2 cellular contexts compared by ENCODE assay signal in the genomic region with DNA sequence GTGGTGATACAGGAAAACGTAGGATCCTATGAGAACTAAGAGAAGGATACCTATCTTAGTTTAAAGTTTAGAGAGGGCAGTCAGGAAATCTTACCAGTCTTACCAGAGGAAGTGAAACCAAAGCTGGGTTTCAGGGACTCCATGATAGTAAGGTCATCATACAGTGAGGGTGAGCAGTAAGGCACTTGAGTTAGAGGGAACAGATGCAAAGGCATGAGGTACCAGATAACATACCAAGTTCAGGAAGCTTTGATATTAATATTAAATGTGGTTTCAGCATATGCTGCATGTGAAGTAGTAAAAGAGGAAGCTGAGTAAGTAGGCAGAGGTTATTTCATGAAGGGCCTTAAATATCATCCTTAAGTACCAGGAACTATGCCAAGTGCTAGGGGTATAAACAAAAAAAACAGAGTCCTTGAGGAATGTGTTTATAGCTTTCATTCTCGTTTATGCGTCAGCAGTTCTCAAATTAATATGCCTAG.
TF ChIP-seq lines count a peak whose summit lies in the region.

No MANE protein-coding gene starts in this region.

TF ChIP-seq in IMR-90, 13 proteins besides CTCF, POLR2A, EP300 and RAD21:
- no peak for TF ChIP-seq MAFK (IDR thresholded peaks at IDR 0.05; ENCODE audit: low read depth, low read length)
- TF ChIP-seq MXI1 (IDR thresholded peaks at IDR 0.05; ENCODE audit: borderline replicate concordance, low read depth, low read length): no peak
- TF ChIP-seq SMC3 (IDR thresholded peaks at IDR 0.05; ENCODE audit: low read depth, low read length): no peak
- no peak for TF ChIP-seq BHLHE40 (IDR thresholded peaks at IDR 0.05; ENCODE audit: low read depth, low read length)
- TF ChIP-seq RCOR1 (IDR thresholded peaks at IDR 0.05; ENCODE audit: insufficient replicate concordance, low read length): no peak
- no peak for TF ChIP-seq CHD1 (IDR thresholded peaks at IDR 0.05; ENCODE audit: low read depth, low read length)
- TF ChIP-seq NFE2L2 (IDR thresholded peaks at IDR 0.05; ENCODE audit: low read depth, low read length): no peak
- TF ChIP-seq, protein P1, sequence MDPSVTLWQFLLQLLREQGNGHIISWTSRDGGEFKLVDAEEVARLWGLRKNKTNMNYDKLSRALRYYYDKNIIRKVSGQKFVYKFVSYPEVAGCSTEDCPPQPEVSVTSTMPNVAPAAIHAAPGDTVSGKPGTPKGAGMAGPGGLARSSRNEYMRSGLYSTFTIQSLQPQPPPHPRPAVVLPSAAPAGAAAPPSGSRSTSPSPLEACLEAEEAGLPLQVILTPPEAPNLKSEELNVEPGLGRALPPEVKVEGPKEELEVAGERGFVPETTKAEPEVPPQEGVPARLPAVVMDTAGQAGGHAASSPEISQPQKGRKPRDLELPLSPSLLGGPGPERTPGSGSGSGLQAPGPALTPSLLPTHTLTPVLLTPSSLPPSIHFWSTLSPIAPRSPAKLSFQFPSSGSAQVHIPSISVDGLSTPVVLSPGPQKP (IDR thresholded peaks at IDR 0.05; ENCODE audit: borderline replicate concordance, low read depth, low read length): no peak
- TF ChIP-seq, protein P2, sequence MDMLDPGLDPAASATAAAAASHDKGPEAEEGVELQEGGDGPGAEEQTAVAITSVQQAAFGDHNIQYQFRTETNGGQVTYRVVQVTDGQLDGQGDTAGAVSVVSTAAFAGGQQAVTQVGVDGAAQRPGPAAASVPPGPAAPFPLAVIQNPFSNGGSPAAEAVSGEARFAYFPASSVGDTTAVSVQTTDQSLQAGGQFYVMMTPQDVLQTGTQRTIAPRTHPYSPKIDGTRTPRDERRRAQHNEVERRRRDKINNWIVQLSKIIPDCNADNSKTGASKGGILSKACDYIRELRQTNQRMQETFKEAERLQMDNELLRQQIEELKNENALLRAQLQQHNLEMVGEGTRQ (IDR thresholded peaks at IDR 0.05; ENCODE audit: low read depth, low read length): no peak
- TF ChIP-seq FOS (IDR thresholded peaks at IDR 0.05; ENCODE audit: low read depth, low read length): no peak
- TF ChIP-seq MAZ (IDR thresholded peaks at IDR 0.05; ENCODE audit: borderline replicate concordance, low read depth, low read length): no peak
- no peak for TF ChIP-seq RFX5 (IDR thresholded peaks at IDR 0.05; ENCODE audit: low read depth, low read length)
- no peak for TF ChIP-seq CEBPB (IDR thresholded peaks at IDR 0.05; ENCODE audit: low read depth, low read length)

TF ChIP-seq in endothelial cell of umbilical vein, 7 proteins besides CTCF, POLR2A, EP300 and RAD21:
- TF ChIP-seq, protein P3, sequence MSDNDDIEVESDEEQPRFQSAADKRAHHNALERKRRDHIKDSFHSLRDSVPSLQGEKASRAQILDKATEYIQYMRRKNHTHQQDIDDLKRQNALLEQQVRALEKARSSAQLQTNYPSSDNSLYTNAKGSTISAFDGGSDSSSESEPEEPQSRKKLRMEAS (IDR thresholded peaks at IDR 0.05; ENCODE audit: insufficient read depth, insufficient read length): no peak
- TF ChIP-seq FOS (IDR thresholded peaks at IDR 0.05; ENCODE audit: borderline replicate concordance, insufficient read depth, low read length) (no peak), EZH2 (IDR thresholded peaks at IDR 0.05; ENCODE audit: borderline replicate concordance, low read depth, low read length, severe bottlenecking) (no peak), GATA2 (IDR thresholded peaks at IDR 0.05; ENCODE audit: insufficient read depth, insufficient read length, low read depth, low read length) (no peak), JUN (IDR thresholded peaks at IDR 0.05; ENCODE audit: borderline replicate concordance, insufficient read depth, insufficient read length, low read depth) (no peak), MYC (IDR thresholded peaks at IDR 0.05; ENCODE audit: low read depth, low read length) (no peak), POLR2AphosphoS5 (IDR thresholded peaks at IDR 0.05; ENCODE audit: insufficient read depth, low read depth, low read length) (no peak)
TF ChIP-seq in endothelial cell of umbilical vein: peak in this region for 0.
